ENCODE assay signal across 1 cellular context in genomic region chr14:93034671-93034994, GRCh38.
TF ChIP-seq lines count a peak whose summit lies in the region.

No MANE protein-coding gene starts in this region.

TF ChIP-seq in GM12878, 131 proteins besides CTCF, POLR2A, EP300 and RAD21 (continued from another document):
- TF ChIP-seq ZBTB11 (CRISPR knock-in tag; IDR thresholded peaks at IDR 0.05) (no peak), SIX5 (IDR thresholded peaks at IDR 0.05; ENCODE audit: low read depth, low read length, severe bottlenecking) (no peak), NBN (IDR thresholded peaks at IDR 0.05) (0 out of 2 replicates have a peak, but pooled peaks have one; percentile 3), TCF3 (IDR thresholded peaks at IDR 0.05; ENCODE audit: borderline replicate concordance, insufficient read depth, low read depth, low read length) (no peak), ESRRA (IDR thresholded peaks at IDR 0.05; ENCODE audit: low read length) (no peak), CHD2 (IDR thresholded peaks at IDR 0.05; ENCODE audit: borderline replicate concordance, low read depth, low read length) (no peak)
